37 cellular contexts compared by ENCODE assay signal in the genomic region with DNA sequence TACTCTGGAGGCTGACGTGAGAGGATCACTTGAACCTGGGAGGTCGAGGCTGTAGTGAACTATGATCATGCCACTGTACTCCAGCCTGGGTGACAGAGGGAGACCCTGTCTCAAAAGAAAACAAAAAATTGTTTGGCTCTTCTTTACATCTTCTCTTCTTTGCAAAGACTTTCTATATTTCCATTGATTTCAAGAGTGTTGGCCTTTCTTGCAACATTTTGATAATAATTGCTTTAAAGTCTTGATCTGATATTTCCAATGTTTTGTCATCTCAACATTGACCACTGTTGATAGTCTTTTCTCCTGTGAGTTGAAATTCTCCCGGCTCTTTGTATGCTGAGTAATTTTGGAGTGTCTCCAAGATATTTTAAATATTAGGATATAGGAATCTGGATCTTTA. TPM values are rescaled to one million over a fixed set of nuclear protein-coding genes. Genes with fewer than 3 reads are reported as not detected.
"Had no signal": no experiment of that assay in that cellular context is flagged by ENCODE, and none has a peak within 500 bp of the region (broad histone marks: within the 10 kb centered on the region; RNA-seq: fewer than 3 reads in every experiment).

No MANE protein-coding gene starts in this region.

- H3K27ac Mint-ChIP-seq: naive B cell; naive thymus-derived CD8-positive, alpha-beta T cell; natural killer cell treated with Interleukin-12 subunit alpha and Interleukin-12 subunit beta and Interleukin-15 and Interleukin-18, amount 100 ng/mL, for 72 hours; nephron progenitor cell; progenitor cell of endocrine pancreas; stimulated activated effector memory CD8-positive, alpha-beta T cell treated with anti-CD3 and anti-CD28 coated beads, Interleukin-12 subunit alpha, Interleukin-12 subunit beta, amount 100 ng/mL, for 72 hours; stimulated activated naive B cell treated with anti-CD40 and anti-IgM and Interleukin-4, amounts not matched to agents 10 μg/mL and 1 μg/mL and 100 μg/mL, for 72 hours; stimulated activated naive CD8-positive, alpha-beta T cell treated with anti-CD3 and anti-CD28 coated beads, Interleukin-15, Interleukin-2, amounts not matched to agents 100 ng/mL and 50 ng/mL, for 24 hours had no signal

- H3K4me3 Mint-ChIP-seq: naive B cell; naive thymus-derived CD8-positive, alpha-beta T cell; natural killer cell treated with Interleukin-12 subunit alpha and Interleukin-12 subunit beta and Interleukin-15 and Interleukin-18, amount 100 ng/mL, for 72 hours; nephron progenitor cell; neural crest cell; stimulated activated effector memory CD8-positive, alpha-beta T cell treated with anti-CD3 and anti-CD28 coated beads, Interleukin-12 subunit alpha, Interleukin-12 subunit beta, amount 100 ng/mL, for 72 hours; stimulated activated naive B cell treated with anti-CD40 and anti-IgM and Interleukin-4, amounts not matched to agents 10 μg/mL and 1 μg/mL and 100 μg/mL, for 72 hours; stimulated activated naive CD8-positive, alpha-beta T cell treated with anti-CD3 and anti-CD28 coated beads, Interleukin-15, Interleukin-2, amounts not matched to agents 100 ng/mL and 50 ng/mL, for 24 hours had no signal

- H3K4me1 Mint-ChIP-seq: naive B cell; neural crest cell; stimulated activated effector memory CD8-positive, alpha-beta T cell treated with anti-CD3 and anti-CD28 coated beads, Interleukin-12 subunit alpha, Interleukin-12 subunit beta, amount 100 ng/mL, for 72 hours; stimulated activated naive B cell treated with anti-CD40 and anti-IgM and Interleukin-4, amounts not matched to agents 10 μg/mL and 1 μg/mL and 100 μg/mL, for 72 hours had no signal

- H3K9ac ChIP-seq: parathyroid adenoma had no signal

- ATAC-seq: naive thymus-derived CD8-positive, alpha-beta T cell; natural killer cell treated with Interleukin-12 subunit alpha and Interleukin-12 subunit beta and Interleukin-15 and Interleukin-18, amount 100 ng/mL, for 72 hours; psoas muscle; right cardiac atrium; right lobe of liver; stimulated activated effector memory CD8-positive, alpha-beta T cell treated with anti-CD3 and anti-CD28 coated beads, Interleukin-12 subunit alpha, Interleukin-12 subunit beta, amount 100 ng/mL, for 72 hours; stimulated activated naive B cell treated with anti-CD40 and anti-IgM and Interleukin-4, amounts not matched to agents 10 μg/mL and 1 μg/mL and 100 μg/mL, for 72 hours had no signal

- H3K36me3 ChIP-seq: neutrophil, ovary, right lobe of liver, spleen, stomach, thoracic aorta, thyroid gland, tibial nerve, upper lobe of left lung, uterus had no signal

- H2AFZ ChIP-seq: parathyroid adenoma had no signal

- H3K27me3 ChIP-seq: neutrophil, ovary, right lobe of liver, thyroid gland, upper lobe of left lung, uterus had no signal

- H3K79me2 ChIP-seq: parathyroid adenoma had no signal

- H3K4me3 ChIP-seq: ovary, psoas muscle, right lobe of liver, skin epidermis, smooth muscle cell, spleen, stomach, thoracic aorta, thyroid gland, tibial nerve, upper lobe of left lung, uterus had no signal

- DNase-seq: naive B cell; naive thymus-derived CD8-positive, alpha-beta T cell; nephron progenitor cell; nucleus accumbens; ovary; posterior cingulate gyrus; psoas muscle; right cardiac atrium; stimulated activated CD4-positive, alpha-beta T cell treated with anti-CD3 and anti-CD28 coated beads, Interleukin-12 subunit alpha, Interleukin-12 subunit beta, amount 100 ng/mL, for 4 hours; stimulated activated CD4-positive, alpha-beta T cell treated with anti-CD3 and anti-CD28 coated beads, Interleukin-2, amount 100 ng/mL, for 24 hours; stimulated activated CD4-positive, alpha-beta T cell treated with anti-CD3 and anti-CD28 coated beads, Interleukin-2, amount 100 ng/mL, for 48 hours; stimulated activated CD4-positive, alpha-beta T cell treated with anti-CD3 and anti-CD28 coated beads, Interleukin-4, amount 100 ng/mL, for 24 hours; stimulated activated naive B cell treated with anti-CD40 and anti-IgM and Interleukin-4, amounts not matched to agents 10 μg/mL and 1 μg/mL and 100 μg/mL, for 72 hours; stimulated activated naive CD4-positive, alpha-beta T cell treated with Interleukin-2 at 50 U/mL for 16 hours; thyroid gland; trophoblast cell; upper lobe of left lung; uterus had no signal

- H3K36me3 Mint-ChIP-seq: natural killer cell treated with Interleukin-12 subunit alpha and Interleukin-12 subunit beta and Interleukin-15 and Interleukin-18, amount 100 ng/mL, for 72 hours; stimulated activated effector memory CD8-positive, alpha-beta T cell treated with anti-CD3 and anti-CD28 coated beads, Interleukin-12 subunit alpha, Interleukin-12 subunit beta, amount 100 ng/mL, for 72 hours; stimulated activated naive B cell treated with anti-CD40 and anti-IgM and Interleukin-4, amounts not matched to agents 10 μg/mL and 1 μg/mL and 100 μg/mL, for 72 hours had no signal

- H3K4me1 ChIP-seq: parathyroid adenoma, psoas muscle, right lobe of liver, spleen, stomach, tibial nerve, uterus had no signal

- H3K9me3 Mint-ChIP-seq: natural killer cell treated with Interleukin-12 subunit alpha and Interleukin-12 subunit beta and Interleukin-15 and Interleukin-18, amount 100 ng/mL, for 72 hours; neural crest cell; stimulated activated effector memory CD8-positive, alpha-beta T cell treated with anti-CD3 and anti-CD28 coated beads, Interleukin-12 subunit alpha, Interleukin-12 subunit beta, amount 100 ng/mL, for 72 hours; stimulated activated naive CD8-positive, alpha-beta T cell treated with anti-CD3 and anti-CD28 coated beads, Interleukin-15, Interleukin-2, amounts not matched to agents 100 ng/mL and 50 ng/mL, for 24 hours had no signal

- H3K27ac ChIP-seq: neutrophil, ovary, parathyroid adenoma, psoas muscle, right lobe of liver, skin epidermis, spleen, stomach, thoracic aorta, tibial nerve, upper lobe of left lung, uterus had no signal

- H3K9me3 ChIP-seq: neutrophil, psoas muscle, right lobe of liver, thoracic aorta, thyroid gland, upper lobe of left lung, uterus had no signal

- H3K4me2 ChIP-seq: smooth muscle cell had no signal

RNA-seq across cellular contexts. Expression of a gene that starts 17.8 kb away (rescaled TPM):
- total RNA-seq: natural killer cell treated with Interleukin-12 subunit alpha and Interleukin-12 subunit beta and Interleukin-15 and Interleukin-18, amount 100 ng/mL, for 72 hours had no signal
- polyA plus RNA-seq: right cardiac atrium had no signal

RNA-seq across cellular contexts. Expression of a gene that starts 29.3 kb away (rescaled TPM):
- total RNA-seq: natural killer cell treated with Interleukin-12 subunit alpha and Interleukin-12 subunit beta and Interleukin-15 and Interleukin-18, amount 100 ng/mL, for 72 hours had no signal

RNA-seq across cellular contexts. Expression of a gene that starts 42.9 kb away (rescaled TPM):
- total RNA-seq: naive thymus-derived CD8-positive, alpha-beta T cell; natural killer cell treated with Interleukin-12 subunit alpha and Interleukin-12 subunit beta and Interleukin-15 and Interleukin-18, amount 100 ng/mL, for 72 hours; right cardiac atrium; smooth muscle cell; spleen; subcutaneous adipose tissue; temporal lobe; thoracic aorta; tibial nerve had no signal
- polyA plus RNA-seq: naive thymus-derived CD8-positive, alpha-beta T cell; right cardiac atrium had no signal

RNA-seq across cellular contexts. Expression of a gene that starts 48.0 kb away (rescaled TPM):
- total RNA-seq: naive thymus-derived CD8-positive, alpha-beta T cell; natural killer cell treated with Interleukin-12 subunit alpha and Interleukin-12 subunit beta and Interleukin-15 and Interleukin-18, amount 100 ng/mL, for 72 hours; neural crest cell; omental fat pad; progenitor cell of endocrine pancreas; psoas muscle; renal cortical epithelial cell; right cardiac atrium; right lobe of liver; smooth muscle cell; spleen; stomach; subcutaneous adipose tissue; temporal lobe; thoracic aorta; thyroid gland; tibial nerve; upper lobe of left lung; urinary bladder had no signal
- polyA plus RNA-seq: naive thymus-derived CD8-positive, alpha-beta T cell; ovary; psoas muscle; right cardiac atrium; smooth muscle cell; spleen; stomach had no signal
